1 cellular context compared by ENCODE assay signal in the genomic region with DNA sequence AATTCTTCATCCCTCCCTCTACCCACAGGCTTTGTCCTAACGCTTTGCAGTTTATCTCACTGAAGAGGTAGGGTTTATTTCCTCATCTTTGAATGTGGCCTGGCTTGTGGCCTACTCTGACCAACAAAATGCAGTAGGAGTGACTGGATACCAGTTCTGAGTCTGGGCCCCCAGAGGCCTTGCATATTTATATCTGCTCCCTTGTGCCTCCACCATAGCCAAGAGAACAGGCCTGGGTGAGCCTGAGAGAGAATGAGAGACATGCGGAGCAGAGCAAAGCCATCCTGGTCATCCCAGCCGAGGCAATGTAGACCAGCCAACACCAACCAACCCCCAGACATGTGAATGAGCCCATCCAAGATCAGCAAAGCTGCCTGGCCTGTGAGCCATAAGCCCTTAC.
TF ChIP-seq lines count a peak whose summit lies in the region.

No MANE protein-coding gene starts in this region.

TF ChIP-seq in GM23338, 12 proteins besides CTCF, POLR2A, EP300 and RAD21 (continued from another document):
- no peak for TF ChIP-seq JUNB (IDR thresholded peaks at IDR 0.05; ENCODE audit: unreplicated experiment)
